In genomic region chr2:204958371-204958770, GRCh38 we compare ENCODE assay signal across 20 cellular contexts.
DNase-seq lines count a peak whose midpoint lies in the region; ATAC-seq, FAIRE-seq and TF ChIP-seq lines count a peak whose summit lies in the region.
"Had no signal": no experiment of that assay in that cellular context is flagged by ENCODE, and none has a peak within 500 bp of the region (broad histone marks: within the 10 kb centered on the region; RNA-seq: fewer than 3 reads in every experiment).

No MANE protein-coding gene starts in this region.

- no peak for DNase-seq in activated CD8-positive, alpha-beta memory T cell treated with anti-CD3 and anti-CD28 coated beads, Interleukin-2, amount 10 ng/mL, durations not matched to agents 7 days and 5 days
- no peak for DNase-seq in activated CD8-positive, alpha-beta memory T cell treated with anti-CD3 and anti-CD28 coated beads for 24 hours
- no peak for DNase-seq in H54 (ENCODE audit: insufficient read length, low spot score)
- DNase-seq in naive thymus-derived CD8-positive, alpha-beta T cell = peak in 1 of 10 donors; percentile 9
- DNase-seq in NCI-H187 treated with DMSO at 0.1 percent for 48 hours (lab: John Stamatoyannopoulos, UW) = no peak
- DNase-seq in Right ventricle myocardium inferior (ENCODE audit: missing footprints) = no peak
- no peak for DNase-seq in NOMO-1 treated with dmso at 0.1 percent for 144 hours (lab: John Stamatoyannopoulos, UW; ENCODE audit: unreplicated experiment)
- DNase-seq: ACHN, activated gamma-delta T cell, foreskin fibroblast, heart right ventricle, Kasumi-1, mesendoderm, natural killer cell, NCI-H1092, NCI-H2081, NCI-H446 treated with DMSO at 0.1 percent for 48 hours had no signal

- FAIRE-seq in H54 (lab: Jason Lieb, UNC) = peak; percentile 66
- FAIRE-seq: GM19239 had no signal

- no peaks in the 10 kb centered on the region for H3K36me3 Mint-ChIP-seq in activated CD8-positive, alpha-beta memory T cell treated with anti-CD3 and anti-CD28 coated beads, Interleukin-2, amount 10 ng/mL, durations not matched to agents 7 days and 5 days
- no peaks in the 10 kb centered on the region for H3K36me3 Mint-ChIP-seq in activated T-helper 17 cell treated with anti-CD3 and anti-CD28 coated beads, Interleukin-2, amount 50 U/mL, for 72 hours (ENCODE audit: low read depth)
- H3K36me3 Mint-ChIP-seq in naive thymus-derived CD8-positive, alpha-beta T cell = peaks cover 0 to 11% (median 3%) of the 10 kb centered on the region in 3 donors
- H3K36me3 Mint-ChIP-seq: natural killer cell had no signal

- no peak for TF ChIP-seq POLR2A in H54 (IDR thresholded peaks at IDR 0.05; ENCODE audit: low read depth, low read length)

- CTCF ChIA-PET in activated CD8-positive, alpha-beta memory T cell treated with anti-CD3 and anti-CD28 coated beads, Interleukin-2, amount 10 ng/mL, durations not matched to agents 7 days and 5 days (lab: Charles Lee) = no interaction called here

- H3K4me1 Mint-ChIP-seq in activated CD8-positive, alpha-beta memory T cell treated with anti-CD3 and anti-CD28 coated beads, Interleukin-2, amount 10 ng/mL, durations not matched to agents 7 days and 5 days = no peaks in the 10 kb centered on the region
- peaks cover 6% of the 10 kb centered on the region for H3K4me1 Mint-ChIP-seq in activated T-helper 17 cell treated with anti-CD3 and anti-CD28 coated beads, Interleukin-2, amount 50 U/mL, for 72 hours
- peaks cover 19 to 55% (median 34%) of the 10 kb centered on the region in 4 donors for H3K4me1 Mint-ChIP-seq in naive thymus-derived CD8-positive, alpha-beta T cell

- peak overlapping the region; percentile 29 for H3K4me3 Mint-ChIP-seq in activated CD8-positive, alpha-beta memory T cell treated with anti-CD3 and anti-CD28 coated beads, Interleukin-2, amount 10 ng/mL, durations not matched to agents 7 days and 5 days
- peak overlapping the region; percentile 62 for H3K4me3 Mint-ChIP-seq in activated T-helper 17 cell treated with anti-CD3 and anti-CD28 coated beads, Interleukin-2, amount 50 U/mL, for 72 hours
- H3K4me3 Mint-ChIP-seq in naive thymus-derived CD8-positive, alpha-beta T cell = peak overlapping the region in 7 of 10 donors; percentile 3 to 58 (median 48)
- H3K4me3 Mint-ChIP-seq: natural killer cell had no signal

- H3K9me3 Mint-ChIP-seq in activated CD8-positive, alpha-beta memory T cell treated with anti-CD3 and anti-CD28 coated beads, Interleukin-2, amount 10 ng/mL, durations not matched to agents 7 days and 5 days (ENCODE audit: low read depth) = no peaks in the 10 kb centered on the region
- peaks cover 3% of the 10 kb centered on the region for H3K9me3 Mint-ChIP-seq in activated T-helper 17 cell treated with anti-CD3 and anti-CD28 coated beads, Interleukin-2, amount 50 U/mL, for 72 hours
- H3K9me3 Mint-ChIP-seq in naive thymus-derived CD8-positive, alpha-beta T cell = peaks cover 0 to 17% (median 0%) of the 10 kb centered on the region in 9 donors
- H3K9me3 Mint-ChIP-seq: natural killer cell had no signal

- ATAC-seq in activated CD8-positive, alpha-beta memory T cell treated with anti-CD3 and anti-CD28 coated beads, Interleukin-2, amount 10 ng/mL, durations not matched to agents 7 days and 5 days = no peak
- no peak for ATAC-seq in activated T-helper 17 cell treated with anti-CD3 and anti-CD28 coated beads, Interleukin-2, amount 50 U/mL, for 72 hours (replicated peaks)
- ATAC-seq in naive thymus-derived CD8-positive, alpha-beta T cell = peak; percentile 30 to 47
- ATAC-seq in Right ventricle myocardium inferior = no peak
- ATAC-seq: heart right ventricle, natural killer cell, Panc1 had no signal

- intact Hi-C loops in Right ventricle myocardium inferior (cut with DNase I) = no loop called here

- no peaks in the 10 kb centered on the region for H3K27me3 Mint-ChIP-seq in activated CD8-positive, alpha-beta memory T cell treated with anti-CD3 and anti-CD28 coated beads, Interleukin-2, amount 10 ng/mL, durations not matched to agents 7 days and 5 days
- no peaks in the 10 kb centered on the region for H3K27me3 Mint-ChIP-seq in activated T-helper 17 cell treated with anti-CD3 and anti-CD28 coated beads, Interleukin-2, amount 50 U/mL, for 72 hours
- no peaks in the 10 kb centered on the region for H3K27me3 Mint-ChIP-seq in naive thymus-derived CD8-positive, alpha-beta T cell

- POLR2A ChIA-PET in naive thymus-derived CD8-positive, alpha-beta T cell (lab: Charles Lee) = no interaction called here

- no peak overlapping the region for H3K27ac Mint-ChIP-seq in activated CD8-positive, alpha-beta memory T cell treated with anti-CD3 and anti-CD28 coated beads, Interleukin-2, amount 10 ng/mL, durations not matched to agents 7 days and 5 days
- peak overlapping the region; percentile 30 for H3K27ac Mint-ChIP-seq in activated T-helper 17 cell treated with anti-CD3 and anti-CD28 coated beads, Interleukin-2, amount 50 U/mL, for 72 hours
- peak overlapping the region in 4 of 10 donors; percentile 20 to 84 (median 33) for H3K27ac Mint-ChIP-seq in naive thymus-derived CD8-positive, alpha-beta T cell
- H3K27ac Mint-ChIP-seq: natural killer cell had no signal

Comparison
In these comparisons a context has a peak if more than half of its experiments do, and no peak if none do; other contexts are left out.
1. ATAC-seq: peak in naive thymus-derived CD8-positive, alpha-beta T cell (2 of 2); none in activated CD8-positive, alpha-beta memory T cell treated with anti-CD3 and anti-CD28 coated beads, Interleukin-2, amount 10 ng/mL, durations not matched to agents 7 days and 5 days (single experiment), activated T-helper 17 cell treated with anti-CD3 and anti-CD28 coated beads, Interleukin-2, amount 50 U/mL, for 72 hours (single experiment) and Right ventricle myocardium inferior (single experiment).
2. Peak in every context shown above with its lines, with median percentiles within 50 percentile points of each other: H3K4me3 Mint-ChIP-seq.